Comparison of ENCODE assay signal across 20 cellular contexts in the genomic region with DNA sequence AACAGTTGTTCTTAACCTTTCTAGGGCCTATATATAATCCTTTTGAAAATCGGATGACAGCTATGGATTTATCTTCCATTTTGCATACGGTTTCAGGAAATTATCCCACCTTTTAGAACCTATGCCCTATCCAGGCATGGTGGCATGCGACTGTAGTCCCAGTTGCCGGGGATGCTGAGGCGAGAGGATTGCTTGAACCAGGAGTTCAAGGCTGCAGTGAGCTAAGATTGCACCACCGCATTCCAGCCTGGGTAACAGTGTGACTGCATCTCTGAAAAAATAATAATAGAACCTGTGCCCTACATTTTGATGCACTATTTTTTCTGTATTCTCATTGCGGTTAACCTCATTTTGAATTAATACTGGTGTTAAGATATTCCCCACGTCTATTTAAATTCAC.
"Had no signal": no experiment of that assay in that cellular context is flagged by ENCODE, and none has a peak within 500 bp of the region (broad histone marks: within the 10 kb centered on the region; RNA-seq: fewer than 3 reads in every experiment).

No MANE protein-coding gene starts in this region.

- H3K27ac Mint-ChIP-seq: IgD-negative memory B cell had no signal

- H3K27ac ChIP-seq: KMS-11, RWPE1 had no signal

- DNase-seq: Kasumi-1, MM.1S, NCI-H1092 treated with DMSO at 0.1 percent for 48 hours, NCI-H1436, NCI-H187, NCI-H2029, NCI-H2081 treated with DMSO at 0.1 percent for 48 hours, NCI-H2171, NCI-H226, NCI-H446, NCI-H510A, NCI-H524 treated with DMSO at 0.1 percent for 48 hours, NCI-H69, NCI-H774, SHP77, SK-N-SH had no signal

- H3K9me3 ChIP-seq: SK-N-SH had no signal

- H3K4me3 Mint-ChIP-seq: IgD-negative memory B cell had no signal

- ATAC-seq: K562 had no signal

- H3K27me3 Mint-ChIP-seq: IgD-negative memory B cell had no signal

- H3K4me3 ChIP-seq: K562 had no signal

- H3K9me3 Mint-ChIP-seq: IgD-negative memory B cell had no signal
